ENCODE assay signal across 15 cellular contexts in genomic region chr2:16729335-16729734, GRCh38.
DNase-seq lines count a peak whose midpoint lies in the region; ATAC-seq, FAIRE-seq and TF ChIP-seq lines count a peak whose summit lies in the region.
"Had no signal": no experiment of that assay in that cellular context is flagged by ENCODE, and none has a peak within 500 bp of the region (broad histone marks: within the 10 kb centered on the region; RNA-seq: fewer than 3 reads in every experiment).

No MANE protein-coding gene starts in this region.

- H2AFZ ChIP-seq in OCI-LY3 (ENCODE audit: low read depth, low read length): peak overlapping the region; percentile 10; the same call in 1 of the 2 replicates

- TF ChIP-seq CTCF in DOHH2 (IDR thresholded peaks at IDR 0.05; ENCODE audit: low read depth, low read length, poor library complexity, severe bottlenecking) (no peak), OCI-LY3 (IDR thresholded peaks at IDR 0.05; ENCODE audit: low read depth, low read length) (no peak)

- FAIRE-seq in small intestine (lab: Jason Lieb, UNC): no peak

- ATAC-seq in GM18861 (IDR thresholded peaks at IDR 0.05; ENCODE audit: unreplicated experiment): peak; percentile 35
- peak; percentile 74 for ATAC-seq in HG02852 (IDR thresholded peaks at IDR 0.05; ENCODE audit: unreplicated experiment)
- ATAC-seq in sciatic nerve: no peak
- ATAC-seq in left ventricle myocardium superior: no peak
- ATAC-seq: WTC11 had no signal

- no peak overlapping the region for H3K9ac ChIP-seq in OCI-LY3 (ENCODE audit: low read length)

- H3K9me2 ChIP-seq in DOHH2 (replicated peaks; ENCODE audit: control insufficient read depth, low read length): no peaks in the 10 kb centered on the region

- no peaks in the 10 kb centered on the region for H3K9me3 ChIP-seq in DOHH2 (ENCODE audit: control insufficient read depth, insufficient read depth, low read length)
- H3K9me3 ChIP-seq in OCI-LY3 (ENCODE audit: insufficient read depth, low read length): peaks cover 9% of the 10 kb centered on the region; the same call in 1 of the 2 replicates
- H3K9me3 ChIP-seq in small intestine (ENCODE audit: control insufficient read depth, low read depth): no peaks in the 10 kb centered on the region
- H3K9me3 ChIP-seq: sigmoid colon, upper lobe of left lung had no signal

- H4K20me1 ChIP-seq in DOHH2 (ENCODE audit: control insufficient read depth, insufficient read depth, low read depth, low read length): no peaks in the 10 kb centered on the region
- no peaks in the 10 kb centered on the region for H4K20me1 ChIP-seq in OCI-LY3 (ENCODE audit: insufficient read depth, low read length)

- no peaks in the 10 kb centered on the region for H3K36me3 ChIP-seq in DOHH2 (ENCODE audit: control insufficient read depth, low read length)
- H3K36me3 ChIP-seq in OCI-LY3 (replicated peaks; ENCODE audit: low read depth, low read length): peaks cover 6% of the 10 kb centered on the region
- H3K36me3 ChIP-seq in small intestine (ENCODE audit: control insufficient read depth in 2 of 2, insufficient read depth in 2 of 2, low read length in 2 of 2): no peaks in the 10 kb centered on the region
- H3K36me3 ChIP-seq: sigmoid colon, upper lobe of left lung had no signal

- 68 to 76% (median 71%) methylated on average over 5 of the region's 5 CpGs for WGBS in small intestine, 3 donors

- H3F3A ChIP-seq in DOHH2 (ENCODE audit: control insufficient read depth, insufficient read depth): no peaks in the 10 kb centered on the region

- H3K4me2 ChIP-seq in DOHH2 (ENCODE audit: low read length): peak overlapping the region; percentile 64
- H3K4me2 ChIP-seq in OCI-LY3 (ENCODE audit: low read length): peak overlapping the region; percentile 67

- H3K4me1 ChIP-seq in DOHH2 (ENCODE audit: control insufficient read depth, low read length): peaks cover 24% of the 10 kb centered on the region
- peaks cover 49% of the 10 kb centered on the region for H3K4me1 ChIP-seq in OCI-LY3 (ENCODE audit: low read length)
- no peaks in the 10 kb centered on the region for H3K4me1 ChIP-seq in small intestine (ENCODE audit: control insufficient read depth in 2 of 2, insufficient read depth in 1 of 2, low read depth in 1 of 2, low read length in 1 of 2)
- H3K4me1 ChIP-seq: sigmoid colon, upper lobe of left lung had no signal

- H3K27ac ChIP-seq in DOHH2 (ENCODE audit: low read depth, low read length) (no peak overlapping the region), OCI-LY3 (ENCODE audit: low read length) (peak overlapping the region; percentile 59), small intestine (ENCODE audit: low read depth in 1 of 2, low read length in 1 of 2) (no peak overlapping the region)
- H3K27ac ChIP-seq: sigmoid colon, upper lobe of left lung had no signal

- H3K27me3 ChIP-seq in DOHH2 (ENCODE audit: control insufficient read depth, low read length): no peaks in the 10 kb centered on the region
- peaks cover 17% of the 10 kb centered on the region for H3K27me3 ChIP-seq in OCI-LY3 (ENCODE audit: low read depth, low read length)
- H3K27me3 ChIP-seq in small intestine (ENCODE audit: control insufficient read depth in 2 of 2, insufficient read depth in 2 of 2, low read length in 2 of 2): no peaks in the 10 kb centered on the region
- H3K27me3 ChIP-seq: sigmoid colon, upper lobe of left lung had no signal

- DNase-seq in small intestine: no peak
- DNase-seq in NCI-H526 (lab: John Stamatoyannopoulos, UW): no peak
- DNase-seq in sciatic nerve (ENCODE audit: low spot score): no peak
- DNase-seq in left ventricle myocardium superior: no peak
- DNase-seq: activated naive CD4-positive, alpha-beta T cell; cerebellar nuclear complex; NCI-H446; SIG-M5; sigmoid colon; upper lobe of left lung had no signal

- H3K79me2 ChIP-seq in DOHH2 (ENCODE audit: control insufficient read depth, low read length): no peaks in the 10 kb centered on the region
- no peaks in the 10 kb centered on the region for H3K79me2 ChIP-seq in OCI-LY3 (ENCODE audit: low read length)

- H3K4me3 ChIP-seq in DOHH2 (ENCODE audit: low read length) (peak overlapping the region; percentile 46), OCI-LY3 (ENCODE audit: low read length) (peak overlapping the region; percentile 47), small intestine (ENCODE audit: low read depth in 1 of 2, low read length in 2 of 2) (no peak overlapping the region)
- H3K4me3 ChIP-seq: sigmoid colon, upper lobe of left lung had no signal

- intact Hi-C loops in sciatic nerve (cut with DNase I) (no loop called here), left ventricle myocardium superior (cut with micrococcal nuclease) (no loop called here)

Comparison
In these comparisons a context has a peak if more than half of its experiments do, and no peak if none do; other contexts are left out.
1. H3K4me3 ChIP-seq: peak in DOHH2 (single experiment) and OCI-LY3 (single experiment); none in small intestine (0 of 2).
2. ATAC-seq: peak in GM18861 (single experiment) and HG02852 (single experiment); none in sciatic nerve (single experiment) and left ventricle myocardium superior (single experiment).